1 cellular context compared by ENCODE assay signal in the genomic region with DNA sequence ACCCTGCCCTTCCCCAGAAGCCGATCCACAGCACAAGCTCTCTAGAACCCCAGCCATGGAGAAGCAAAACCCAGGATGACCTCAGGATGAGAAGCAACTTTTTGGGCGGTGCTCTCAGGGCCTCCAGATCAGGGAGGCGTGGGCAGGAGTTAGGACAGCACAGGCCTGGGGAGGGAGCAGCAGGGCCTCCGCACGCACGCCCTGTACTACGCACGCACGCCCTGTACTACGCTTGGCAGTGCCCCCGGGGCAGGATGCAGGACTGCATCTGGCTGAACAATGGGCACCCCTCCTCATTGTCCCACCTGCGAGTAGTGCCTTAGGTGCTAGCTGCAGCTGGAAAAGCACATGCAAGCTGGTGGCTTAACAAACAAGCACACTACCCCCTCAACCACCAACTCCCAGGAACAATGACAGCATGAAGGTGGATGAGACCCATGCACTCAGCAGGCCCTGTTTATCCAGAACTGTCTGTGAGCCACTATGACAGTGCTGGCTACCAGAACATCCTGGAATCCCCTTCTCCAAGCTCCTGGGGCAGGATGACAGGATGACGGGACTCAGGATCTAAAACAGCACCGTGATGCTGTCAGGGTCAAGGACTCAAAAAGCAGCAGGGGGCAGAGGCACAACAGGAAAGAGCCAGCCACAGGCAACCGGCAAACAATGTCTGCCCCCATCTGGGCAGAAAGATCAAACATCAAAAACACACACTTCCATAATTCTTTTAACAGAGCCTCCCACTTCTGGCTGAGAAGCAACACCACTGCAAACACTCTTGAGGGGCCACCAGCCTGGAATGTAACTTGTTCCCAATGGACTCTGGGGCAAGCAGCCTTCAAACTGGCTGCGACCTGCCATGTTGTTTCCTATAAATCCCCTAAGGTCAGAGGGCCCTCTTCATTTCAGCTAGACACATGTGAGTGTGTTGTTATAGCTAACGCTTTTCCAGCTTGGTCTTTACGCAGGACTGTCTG.
TF ChIP-seq lines count a peak whose summit lies in the region.

No MANE protein-coding gene starts in this region.

TF ChIP-seq in HepG2, 621 proteins besides CTCF, POLR2A, EP300 and RAD21 (continues in another document):
- TF ChIP-seq, protein P1, sequence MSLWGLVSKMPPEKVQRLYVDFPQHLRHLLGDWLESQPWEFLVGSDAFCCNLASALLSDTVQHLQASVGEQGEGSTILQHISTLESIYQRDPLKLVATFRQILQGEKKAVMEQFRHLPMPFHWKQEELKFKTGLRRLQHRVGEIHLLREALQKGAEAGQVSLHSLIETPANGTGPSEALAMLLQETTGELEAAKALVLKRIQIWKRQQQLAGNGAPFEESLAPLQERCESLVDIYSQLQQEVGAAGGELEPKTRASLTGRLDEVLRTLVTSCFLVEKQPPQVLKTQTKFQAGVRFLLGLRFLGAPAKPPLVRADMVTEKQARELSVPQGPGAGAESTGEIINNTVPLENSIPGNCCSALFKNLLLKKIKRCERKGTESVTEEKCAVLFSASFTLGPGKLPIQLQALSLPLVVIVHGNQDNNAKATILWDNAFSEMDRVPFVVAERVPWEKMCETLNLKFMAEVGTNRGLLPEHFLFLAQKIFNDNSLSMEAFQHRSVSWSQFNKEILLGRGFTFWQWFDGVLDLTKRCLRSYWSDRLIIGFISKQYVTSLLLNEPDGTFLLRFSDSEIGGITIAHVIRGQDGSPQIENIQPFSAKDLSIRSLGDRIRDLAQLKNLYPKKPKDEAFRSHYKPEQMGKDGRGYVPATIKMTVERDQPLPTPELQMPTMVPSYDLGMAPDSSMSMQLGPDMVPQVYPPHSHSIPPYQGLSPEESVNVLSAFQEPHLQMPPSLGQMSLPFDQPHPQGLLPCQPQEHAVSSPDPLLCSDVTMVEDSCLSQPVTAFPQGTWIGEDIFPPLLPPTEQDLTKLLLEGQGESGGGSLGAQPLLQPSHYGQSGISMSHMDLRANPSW (CRISPR knock-in tag; IDR thresholded peaks at IDR 0.05; ENCODE audit: borderline replicate concordance) = no peak
- TF ChIP-seq ZMYM4 (CRISPR knock-in tag; IDR thresholded peaks at IDR 0.05) (no peak), BORCS8-MEF2B (CRISPR knock-in tag; IDR thresholded peaks at IDR 0.05) (no peak), NCOA2 (CRISPR knock-in tag; IDR thresholded peaks at IDR 0.05) (peak; percentile 28; the same call in 1 of the 2 replicates), ZNF44 (CRISPR knock-in tag; IDR thresholded peaks at IDR 0.05) (no peak), ZNF713 (CRISPR knock-in tag; IDR thresholded peaks at IDR 0.05) (no peak), ETV5 (CRISPR knock-in tag; IDR thresholded peaks at IDR 0.05; ENCODE audit: borderline replicate concordance) (peak; percentile 14; the same call in 1 of the 2 replicates), ZNF737 (CRISPR knock-in tag; IDR thresholded peaks at IDR 0.05; ENCODE audit: borderline replicate concordance) (no peak), PHF21A (CRISPR knock-in tag; IDR thresholded peaks at IDR 0.05) (0 out of 2 replicates have a peak, but pooled peaks have one; percentile 22), ARHGAP35 (CRISPR knock-in tag; IDR thresholded peaks at IDR 0.05; ENCODE audit: borderline replicate concordance) (no peak), IRF2 (CRISPR knock-in tag; IDR thresholded peaks at IDR 0.05) (no peak), ZFP36 (IDR thresholded peaks at IDR 0.05; ENCODE audit: borderline replicate concordance, low read depth, low read length, partially characterized antibody) (no peak), SSRP1 (CRISPR knock-in tag; IDR thresholded peaks at IDR 0.05) (no peak), PHB2 (IDR thresholded peaks at IDR 0.05; ENCODE audit: partially characterized antibody) (no peak), CREM (IDR thresholded peaks at IDR 0.05) (no peak), CREM (CRISPR knock-in tag; IDR thresholded peaks at IDR 0.05) (no peak), MBD4 (IDR thresholded peaks at IDR 0.05; ENCODE audit: borderline replicate concordance, low read length) (no peak), ZNF24 (IDR thresholded peaks at IDR 0.05) (no peak), SMAD3 (CRISPR knock-in tag; IDR thresholded peaks at IDR 0.05) (no peak), PCBP1 (IDR thresholded peaks at IDR 0.05; ENCODE audit: borderline replicate concordance, low read depth, low read length) (no peak), ZNF556 (CRISPR knock-in tag; IDR thresholded peaks at IDR 0.05; ENCODE audit: borderline replicate concordance) (no peak), SP4 (CRISPR knock-in tag; IDR thresholded peaks at IDR 0.05) (no peak), ARNT2 (CRISPR knock-in tag; IDR thresholded peaks at IDR 0.05; ENCODE audit: low read depth) (no peak)
- TF ChIP-seq, protein P2, sequence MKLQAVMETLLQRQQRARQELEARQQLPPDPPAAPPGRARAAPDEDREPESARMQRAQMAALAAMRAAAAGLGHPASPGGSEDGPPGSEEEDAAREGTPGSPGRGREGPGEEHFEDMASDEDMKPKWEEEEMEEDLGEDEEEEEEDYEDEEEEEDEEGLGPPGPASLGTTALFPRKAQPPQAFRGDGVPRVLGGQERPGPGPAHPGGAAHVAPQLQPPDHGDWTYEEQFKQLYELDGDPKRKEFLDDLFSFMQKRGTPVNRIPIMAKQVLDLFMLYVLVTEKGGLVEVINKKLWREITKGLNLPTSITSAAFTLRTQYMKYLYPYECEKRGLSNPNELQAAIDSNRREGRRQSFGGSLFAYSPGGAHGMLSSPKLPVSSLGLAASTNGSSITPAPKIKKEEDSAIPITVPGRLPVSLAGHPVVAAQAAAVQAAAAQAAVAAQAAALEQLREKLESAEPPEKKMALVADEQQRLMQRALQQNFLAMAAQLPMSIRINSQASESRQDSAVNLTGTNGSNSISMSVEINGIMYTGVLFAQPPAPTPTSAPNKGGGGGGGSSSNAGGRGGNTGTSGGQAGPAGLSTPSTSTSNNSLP (IDR thresholded peaks at IDR 0.05; ENCODE audit: low read depth, low read length) = no peak
- TF ChIP-seq, protein P3, sequence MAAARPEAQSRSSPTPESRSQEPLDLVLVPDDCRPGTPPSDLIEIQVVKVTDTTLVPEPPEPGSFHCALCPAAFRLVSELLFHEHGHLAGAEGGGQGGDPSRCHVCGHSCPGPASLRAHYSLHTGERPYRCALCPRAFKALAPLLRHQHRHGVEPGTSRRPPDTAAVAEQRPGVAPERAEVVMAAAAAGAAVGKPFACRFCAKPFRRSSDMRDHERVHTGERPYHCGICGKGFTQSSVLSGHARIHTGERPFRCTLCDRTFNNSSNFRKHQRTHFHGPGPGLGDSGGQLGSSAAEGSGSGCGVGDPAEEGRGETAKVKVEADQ (CRISPR knock-in tag; IDR thresholded peaks at IDR 0.05; ENCODE audit: borderline replicate concordance) = no peak
- TF ChIP-seq, protein P4, sequence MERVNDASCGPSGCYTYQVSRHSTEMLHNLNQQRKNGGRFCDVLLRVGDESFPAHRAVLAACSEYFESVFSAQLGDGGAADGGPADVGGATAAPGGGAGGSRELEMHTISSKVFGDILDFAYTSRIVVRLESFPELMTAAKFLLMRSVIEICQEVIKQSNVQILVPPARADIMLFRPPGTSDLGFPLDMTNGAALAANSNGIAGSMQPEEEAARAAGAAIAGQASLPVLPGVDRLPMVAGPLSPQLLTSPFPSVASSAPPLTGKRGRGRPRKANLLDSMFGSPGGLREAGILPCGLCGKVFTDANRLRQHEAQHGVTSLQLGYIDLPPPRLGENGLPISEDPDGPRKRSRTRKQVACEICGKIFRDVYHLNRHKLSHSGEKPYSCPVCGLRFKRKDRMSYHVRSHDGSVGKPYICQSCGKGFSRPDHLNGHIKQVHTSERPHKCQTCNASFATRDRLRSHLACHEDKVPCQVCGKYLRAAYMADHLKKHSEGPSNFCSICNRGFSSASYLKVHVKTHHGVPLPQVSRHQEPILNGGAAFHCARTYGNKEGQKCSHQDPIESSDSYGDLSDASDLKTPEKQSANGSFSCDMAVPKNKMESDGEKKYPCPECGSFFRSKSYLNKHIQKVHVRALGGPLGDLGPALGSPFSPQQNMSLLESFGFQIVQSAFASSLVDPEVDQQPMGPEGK (CRISPR knock-in tag; IDR thresholded peaks at IDR 0.05) = no peak
- TF ChIP-seq, protein P5, sequence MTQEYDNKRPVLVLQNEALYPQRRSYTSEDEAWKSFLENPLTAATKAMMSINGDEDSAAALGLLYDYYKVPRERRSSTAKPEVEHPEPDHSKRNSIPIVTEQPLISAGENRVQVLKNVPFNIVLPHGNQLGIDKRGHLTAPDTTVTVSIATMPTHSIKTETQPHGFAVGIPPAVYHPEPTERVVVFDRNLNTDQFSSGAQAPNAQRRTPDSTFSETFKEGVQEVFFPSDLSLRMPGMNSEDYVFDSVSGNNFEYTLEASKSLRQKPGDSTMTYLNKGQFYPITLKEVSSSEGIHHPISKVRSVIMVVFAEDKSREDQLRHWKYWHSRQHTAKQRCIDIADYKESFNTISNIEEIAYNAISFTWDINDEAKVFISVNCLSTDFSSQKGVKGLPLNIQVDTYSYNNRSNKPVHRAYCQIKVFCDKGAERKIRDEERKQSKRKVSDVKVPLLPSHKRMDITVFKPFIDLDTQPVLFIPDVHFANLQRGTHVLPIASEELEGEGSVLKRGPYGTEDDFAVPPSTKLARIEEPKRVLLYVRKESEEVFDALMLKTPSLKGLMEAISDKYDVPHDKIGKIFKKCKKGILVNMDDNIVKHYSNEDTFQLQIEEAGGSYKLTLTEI (CRISPR knock-in tag; conservative IDR thresholded peaks at IDR 0.05) = no peak
- TF ChIP-seq, protein P6, sequence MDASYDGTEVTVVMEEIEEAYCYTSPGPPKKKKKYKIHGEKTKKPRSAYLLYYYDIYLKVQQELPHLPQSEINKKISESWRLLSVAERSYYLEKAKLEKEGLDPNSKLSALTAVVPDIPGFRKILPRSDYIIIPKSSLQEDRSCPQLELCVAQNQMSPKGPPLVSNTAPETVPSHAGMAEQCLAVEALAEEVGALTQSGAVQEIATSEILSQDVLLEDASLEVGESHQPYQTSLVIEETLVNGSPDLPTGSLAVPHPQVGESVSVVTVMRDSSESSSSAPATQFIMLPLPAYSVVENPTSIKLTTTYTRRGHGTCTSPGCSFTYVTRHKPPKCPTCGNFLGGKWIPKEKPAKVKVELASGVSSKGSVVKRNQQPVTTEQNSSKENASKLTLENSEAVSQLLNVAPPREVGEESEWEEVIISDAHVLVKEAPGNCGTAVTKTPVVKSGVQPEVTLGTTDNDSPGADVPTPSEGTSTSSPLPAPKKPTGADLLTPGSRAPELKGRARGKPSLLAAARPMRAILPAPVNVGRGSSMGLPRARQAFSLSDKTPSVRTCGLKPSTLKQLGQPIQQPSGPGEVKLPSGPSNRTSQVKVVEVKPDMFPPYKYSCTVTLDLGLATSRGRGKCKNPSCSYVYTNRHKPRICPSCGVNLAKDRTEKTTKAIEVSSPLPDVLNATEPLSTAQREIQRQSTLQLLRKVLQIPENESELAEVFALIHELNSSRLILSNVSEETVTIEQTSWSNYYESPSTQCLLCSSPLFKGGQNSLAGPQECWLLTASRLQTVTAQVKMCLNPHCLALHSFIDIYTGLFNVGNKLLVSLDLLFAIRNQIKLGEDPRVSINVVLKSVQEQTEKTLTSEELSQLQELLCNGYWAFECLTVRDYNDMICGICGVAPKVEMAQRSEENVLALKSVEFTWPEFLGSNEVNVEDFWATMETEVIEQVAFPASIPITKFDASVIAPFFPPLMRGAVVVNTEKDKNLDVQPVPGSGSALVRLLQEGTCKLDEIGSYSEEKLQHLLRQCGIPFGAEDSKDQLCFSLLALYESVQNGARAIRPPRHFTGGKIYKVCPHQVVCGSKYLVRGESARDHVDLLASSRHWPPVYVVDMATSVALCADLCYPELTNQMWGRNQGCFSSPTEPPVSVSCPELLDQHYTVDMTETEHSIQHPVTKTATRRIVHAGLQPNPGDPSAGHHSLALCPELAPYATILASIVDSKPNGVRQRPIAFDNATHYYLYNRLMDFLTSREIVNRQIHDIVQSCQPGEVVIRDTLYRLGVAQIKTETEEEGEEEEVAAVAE (CRISPR knock-in tag; IDR thresholded peaks at IDR 0.05; ENCODE audit: borderline replicate concordance) = no peak
- TF ChIP-seq, protein P7, sequence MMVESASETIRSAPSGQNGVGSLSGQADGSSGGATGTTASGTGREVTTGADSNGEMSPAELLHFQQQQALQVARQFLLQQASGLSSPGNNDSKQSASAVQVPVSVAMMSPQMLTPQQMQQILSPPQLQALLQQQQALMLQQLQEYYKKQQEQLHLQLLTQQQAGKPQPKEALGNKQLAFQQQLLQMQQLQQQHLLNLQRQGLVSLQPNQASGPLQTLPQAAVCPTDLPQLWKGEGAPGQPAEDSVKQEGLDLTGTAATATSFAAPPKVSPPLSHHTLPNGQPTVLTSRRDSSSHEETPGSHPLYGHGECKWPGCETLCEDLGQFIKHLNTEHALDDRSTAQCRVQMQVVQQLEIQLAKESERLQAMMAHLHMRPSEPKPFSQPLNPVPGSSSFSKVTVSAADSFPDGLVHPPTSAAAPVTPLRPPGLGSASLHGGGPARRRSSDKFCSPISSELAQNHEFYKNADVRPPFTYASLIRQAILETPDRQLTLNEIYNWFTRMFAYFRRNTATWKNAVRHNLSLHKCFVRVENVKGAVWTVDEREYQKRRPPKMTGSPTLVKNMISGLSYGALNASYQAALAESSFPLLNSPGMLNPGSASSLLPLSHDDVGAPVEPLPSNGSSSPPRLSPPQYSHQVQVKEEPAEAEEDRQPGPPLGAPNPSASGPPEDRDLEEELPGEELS (CRISPR knock-in tag; IDR thresholded peaks at IDR 0.05) = 0 out of 2 replicates have a peak, but pooled peaks have one; percentile 21
- TF ChIP-seq, protein P8, sequence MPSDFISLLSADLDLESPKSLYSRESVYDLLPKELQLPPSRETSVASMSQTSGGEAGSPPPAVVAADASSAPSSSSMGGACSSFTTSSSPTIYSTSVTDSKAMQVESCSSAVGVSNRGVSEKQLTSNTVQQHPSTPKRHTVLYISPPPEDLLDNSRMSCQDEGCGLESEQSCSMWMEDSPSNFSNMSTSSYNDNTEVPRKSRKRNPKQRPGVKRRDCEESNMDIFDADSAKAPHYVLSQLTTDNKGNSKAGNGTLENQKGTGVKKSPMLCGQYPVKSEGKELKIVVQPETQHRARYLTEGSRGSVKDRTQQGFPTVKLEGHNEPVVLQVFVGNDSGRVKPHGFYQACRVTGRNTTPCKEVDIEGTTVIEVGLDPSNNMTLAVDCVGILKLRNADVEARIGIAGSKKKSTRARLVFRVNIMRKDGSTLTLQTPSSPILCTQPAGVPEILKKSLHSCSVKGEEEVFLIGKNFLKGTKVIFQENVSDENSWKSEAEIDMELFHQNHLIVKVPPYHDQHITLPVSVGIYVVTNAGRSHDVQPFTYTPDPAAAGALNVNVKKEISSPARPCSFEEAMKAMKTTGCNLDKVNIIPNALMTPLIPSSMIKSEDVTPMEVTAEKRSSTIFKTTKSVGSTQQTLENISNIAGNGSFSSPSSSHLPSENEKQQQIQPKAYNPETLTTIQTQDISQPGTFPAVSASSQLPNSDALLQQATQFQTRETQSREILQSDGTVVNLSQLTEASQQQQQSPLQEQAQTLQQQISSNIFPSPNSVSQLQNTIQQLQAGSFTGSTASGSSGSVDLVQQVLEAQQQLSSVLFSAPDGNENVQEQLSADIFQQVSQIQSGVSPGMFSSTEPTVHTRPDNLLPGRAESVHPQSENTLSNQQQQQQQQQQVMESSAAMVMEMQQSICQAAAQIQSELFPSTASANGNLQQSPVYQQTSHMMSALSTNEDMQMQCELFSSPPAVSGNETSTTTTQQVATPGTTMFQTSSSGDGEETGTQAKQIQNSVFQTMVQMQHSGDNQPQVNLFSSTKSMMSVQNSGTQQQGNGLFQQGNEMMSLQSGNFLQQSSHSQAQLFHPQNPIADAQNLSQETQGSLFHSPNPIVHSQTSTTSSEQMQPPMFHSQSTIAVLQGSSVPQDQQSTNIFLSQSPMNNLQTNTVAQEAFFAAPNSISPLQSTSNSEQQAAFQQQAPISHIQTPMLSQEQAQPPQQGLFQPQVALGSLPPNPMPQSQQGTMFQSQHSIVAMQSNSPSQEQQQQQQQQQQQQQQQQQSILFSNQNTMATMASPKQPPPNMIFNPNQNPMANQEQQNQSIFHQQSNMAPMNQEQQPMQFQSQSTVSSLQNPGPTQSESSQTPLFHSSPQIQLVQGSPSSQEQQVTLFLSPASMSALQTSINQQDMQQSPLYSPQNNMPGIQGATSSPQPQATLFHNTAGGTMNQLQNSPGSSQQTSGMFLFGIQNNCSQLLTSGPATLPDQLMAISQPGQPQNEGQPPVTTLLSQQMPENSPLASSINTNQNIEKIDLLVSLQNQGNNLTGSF (CRISPR knock-in tag; IDR thresholded peaks at IDR 0.05) = no peak
